ENCODE assay signal across 18 cellular contexts in the genomic region with DNA sequence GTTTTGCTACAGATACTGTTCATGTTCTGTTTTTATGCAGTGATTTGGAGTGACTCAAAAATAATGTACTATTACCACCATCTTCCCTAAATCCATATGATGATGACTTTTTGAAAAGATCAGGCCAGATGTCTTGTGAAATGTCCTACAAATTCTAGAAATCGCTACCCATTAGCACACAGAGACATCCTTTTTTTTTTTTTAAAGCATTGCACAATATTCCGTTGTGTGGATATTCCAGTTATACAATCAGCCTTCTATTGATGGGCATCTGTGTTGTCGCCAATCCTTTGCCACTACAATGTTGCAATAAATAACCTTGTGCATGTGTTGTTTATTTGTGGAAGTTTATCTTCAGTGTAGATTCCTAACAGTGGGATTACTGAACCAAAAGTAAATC. TPM values are rescaled to one million over a fixed set of nuclear protein-coding genes. Genes with fewer than 3 reads are reported as not detected.
DNase-seq lines count a peak whose midpoint lies in the region; ATAC-seq and TF ChIP-seq lines count a peak whose summit lies in the region.
"Had no signal": no experiment of that assay in that cellular context is flagged by ENCODE, and none has a peak within 500 bp of the region (broad histone marks: within the 10 kb centered on the region; RNA-seq: fewer than 3 reads in every experiment).

No MANE protein-coding gene starts in this region.

- H3K27me3 ChIP-seq in naive thymus-derived CD4-positive, alpha-beta T cell (ENCODE audit: control insufficient read depth in 2 of 2, insufficient read depth in 2 of 2, low read length in 2 of 2) = no peaks in the 10 kb centered on the region
- H3K27me3 ChIP-seq in HAP-1 (ENCODE audit: low read depth) = no peaks in the 10 kb centered on the region
- H3K27me3 ChIP-seq: hepatocyte had no signal

- no peak overlapping the region for H3K4me3 ChIP-seq in naive thymus-derived CD4-positive, alpha-beta T cell (ENCODE audit: low read length)
- H3K4me3 ChIP-seq in HAP-1 = no peak overlapping the region
- H3K4me3 ChIP-seq: hepatocyte, mucosa of descending colon had no signal

- H3K36me3 Mint-ChIP-seq in CD14-positive monocyte = peaks cover 18 to 26% of the 10 kb centered on the region in 2 donors
- H3K36me3 Mint-ChIP-seq in naive thymus-derived CD4-positive, alpha-beta T cell = peaks cover 27 to 74% (median 60%) of the 10 kb centered on the region in 5 donors

- H3K27ac Mint-ChIP-seq in CD14-positive monocyte = peak overlapping the region; percentile 93 to 99 (median 98)
- H3K27ac Mint-ChIP-seq in naive thymus-derived CD4-positive, alpha-beta T cell = peak overlapping the region in 1 of 9 donors; percentile 25

- H3K4me1 ChIP-seq in naive thymus-derived CD4-positive, alpha-beta T cell (ENCODE audit: control insufficient read depth in 2 of 2, insufficient read depth in 2 of 2, low read length in 2 of 2) = peaks cover 9 to 21% of the 10 kb centered on the region in 2 donors
- H3K4me1 ChIP-seq in HAP-1 = no peaks in the 10 kb centered on the region; the same call in 1 of the 2 replicates

- TF ChIP-seq CTCF in CD14-positive monocyte (IDR thresholded peaks at IDR 0.05) (no peak), RWPE1 (conservative IDR thresholded peaks at IDR 0.05; ENCODE audit: low read depth) (no peak)

- peaks cover 54% of the 10 kb centered on the region for H3K4me1 Mint-ChIP-seq in CD14-positive monocyte
- H3K4me1 Mint-ChIP-seq in naive thymus-derived CD4-positive, alpha-beta T cell = peaks cover 30 to 61% (median 55%) of the 10 kb centered on the region in 7 donors

- DNase-seq in CD14-positive monocyte (ENCODE audit: low spot score) (no peak), NOMO-1 (lab: John Stamatoyannopoulos, UW; ENCODE audit: unreplicated experiment in 2 of 2) (peak; percentile 75 to 82), fibroblast of gingiva (ENCODE audit: low read depth) (peak; percentile 62), RWPE1 (ENCODE audit: low spot score) (no peak), NCI-H1436 (lab: John Stamatoyannopoulos, UW) (no peak), HAP-1 (ENCODE audit: low spot score in 2 of 2) (no peak), NCI-H1092 (lab: John Stamatoyannopoulos, UW) (no peak)
- no peak for DNase-seq in naive thymus-derived CD4-positive, alpha-beta T cell
- DNase-seq: activated naive CD4-positive, alpha-beta T cell treated with Interleukin-2 at 50 U/mL for 16 hours; COR-L47; EL; kidney; mucosa of descending colon; NCI-H1048; NCI-H748 treated with DMSO at 0.1 percent for 48 hours; stimulated activated CD4-positive, alpha-beta T cell treated with anti-CD3 and anti-CD28 coated beads, Interleukin-2, amount 100 ng/mL, for 48 hours; T-helper 9 cell had no signal

- intact Hi-C loops in CD14-positive monocyte (cut with micrococcal nuclease) = loop anchor here in 1 of 2 donors (2.0 kb wide), 1 partner anchor 24 kb away; the partner anchor contains the start of gene ZDHHC20
- intact Hi-C loops in naive thymus-derived CD4-positive, alpha-beta T cell (cut with micrococcal nuclease) = no loop called here

- peaks cover 0 to 15% (median 6%) of the 10 kb centered on the region in 3 experiments for H3K9me3 ChIP-seq in naive thymus-derived CD4-positive, alpha-beta T cell (ENCODE audit: control insufficient read depth in 2 of 3, low read length in 3 of 3)
- H3K9me3 ChIP-seq in HAP-1 = peaks cover 8% of the 10 kb centered on the region; the same call in 1 of the 2 replicates

- CTCF ChIA-PET in naive thymus-derived CD4-positive, alpha-beta T cell (lab: Charles Lee) = no interaction called here
- CTCF ChIA-PET in RWPE1 (lab: Yijun Ruan, JAX) = interaction anchor here (0.6 kb wide), 1 partner anchor 151 kb away, joined by 3 read pairs; no protein-coding TSS in a partner anchor

- peak overlapping the region in 1 of 2 donors; percentile 81 for H3K4me3 Mint-ChIP-seq in CD14-positive monocyte
- H3K4me3 Mint-ChIP-seq in naive thymus-derived CD4-positive, alpha-beta T cell = peak overlapping the region in 1 of 10 donors; percentile 5

- POLR2A ChIA-PET in naive thymus-derived CD4-positive, alpha-beta T cell (lab: Charles Lee) = interaction anchor here (0.6 kb wide), 2 partner anchors 11 to 624 kb away, joined by 3 read pairs; no protein-coding TSS in a partner anchor
- POLR2A ChIA-PET in RWPE1 (lab: Yijun Ruan, JAX; ENCODE audit: low non-redundant PET) = no interaction called here

- no peak overlapping the region for H3K27ac ChIP-seq in naive thymus-derived CD4-positive, alpha-beta T cell (ENCODE audit: low read depth, low read length)
- no peak overlapping the region for H3K27ac ChIP-seq in RWPE1

- H3K27me3 Mint-ChIP-seq in CD14-positive monocyte (ENCODE audit: low read depth in 3 of 3) = no peaks in the 10 kb centered on the region
- H3K27me3 Mint-ChIP-seq in naive thymus-derived CD4-positive, alpha-beta T cell = no peaks in the 10 kb centered on the region

- H3K9me3 Mint-ChIP-seq in CD14-positive monocyte = peaks cover 11 to 19% (median 17%) of the 10 kb centered on the region in 7 donors
- peaks cover 11 to 64% (median 27%) of the 10 kb centered on the region in 11 donors for H3K9me3 Mint-ChIP-seq in naive thymus-derived CD4-positive, alpha-beta T cell

- peak; percentile 44 for ATAC-seq in naive thymus-derived CD4-positive, alpha-beta T cell
- ATAC-seq: mucosa of descending colon had no signal

- H3K36me3 ChIP-seq in naive thymus-derived CD4-positive, alpha-beta T cell (ENCODE audit: control insufficient read depth in 2 of 3, insufficient read depth in 3 of 3, low read length in 3 of 3) = peaks cover 0 to 4% (median 0%) of the 10 kb centered on the region in 3 experiments
- H3K36me3 ChIP-seq in HAP-1 (replicated peaks) = peaks cover 3% of the 10 kb centered on the region

- in situ Hi-C loops in HAP-1 (cut with MboI; ENCODE audit: low sequenced_read_pairs) = no loop called here

RNA-seq across cellular contexts. Expression of gene ZDHHC20, which starts 24.5 kb away (rescaled TPM):
- polyA plus RNA-seq in CD14-positive monocyte = 10 to 100 TPM; 66.8 to 67.8 TPM
- 10 to 100 TPM; 60.8 to 89.9 (median 71.7) TPM for total RNA-seq in naive thymus-derived CD4-positive, alpha-beta T cell
- 10 to 100 TPM; 36.8 to 38.3 TPM for polyA plus RNA-seq in naive thymus-derived CD4-positive, alpha-beta T cell

Comparison
In these comparisons a context has a peak if more than half of its experiments do, and no peak if none do; other contexts are left out.
1. DNase-seq: peak in NOMO-1 (2 of 2) and fibroblast of gingiva (single experiment); none in CD14-positive monocyte (single experiment), naive thymus-derived CD4-positive, alpha-beta T cell (0 of 9), RWPE1 (single experiment), NCI-H1436 (single experiment), HAP-1 (0 of 2) and NCI-H1092 (single experiment).